In the genomic region with DNA sequence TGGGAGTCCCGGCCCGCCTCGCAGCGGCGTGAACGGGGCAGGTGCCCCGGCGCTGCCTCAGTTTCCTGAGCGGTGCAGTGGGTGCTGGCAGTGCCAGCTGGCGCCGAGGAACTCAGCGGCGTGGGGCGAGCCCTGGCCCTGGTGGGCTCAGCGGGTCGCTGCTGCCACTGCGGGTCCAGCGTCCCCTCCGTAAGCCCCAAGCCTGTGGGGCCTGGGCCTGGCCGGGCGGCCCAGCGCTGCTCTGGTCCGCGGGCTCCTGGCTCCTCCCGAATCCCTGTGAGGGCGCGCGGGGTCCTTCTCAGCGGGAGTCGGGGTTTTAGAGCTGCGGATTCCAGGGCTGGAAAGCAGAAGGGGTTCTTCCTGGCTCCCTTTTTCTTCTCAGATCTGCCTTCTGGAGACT, we compare ENCODE assay signal across 9 cellular contexts. TPM values are rescaled to one million over a fixed set of nuclear protein-coding genes. Genes with fewer than 3 reads are reported as not detected.
A peak's percentile ranks its signal among the peaks of the same experiment; 100 is the strongest.
DNase-seq lines count a peak whose midpoint lies in the region; ATAC-seq and TF ChIP-seq lines count a peak whose summit lies in the region.
"Not testable (repeated sequence)": the region's sequence is repeated elsewhere in the genome, so short reads cannot be mapped to it uniquely, and the experiment has no call there.
"Had no signal": no experiment of that assay in that cellular context is flagged by ENCODE, and none has a peak within 500 bp of the region (broad histone marks: within the 10 kb centered on the region; RNA-seq: fewer than 3 reads in every experiment).

No MANE protein-coding gene starts in this region.

- H3K4me3 ChIP-seq in CD8-positive, alpha-beta T cell (ENCODE audit: low read depth, low read length), result peak overlapping the region; percentile 95
- H3K4me3 ChIP-seq in HFF-Myc (replicated peaks; ENCODE audit: low read depth, low read length) (peak overlapping the region; percentile 55), brain microvascular endothelial cell (ENCODE audit: low read depth, low read length) (peak overlapping the region; percentile 71), fibroblast of pulmonary artery (replicated peaks; ENCODE audit: low read depth, low read length) (peak overlapping the region; percentile 63), right lobe of liver (peak overlapping the region; percentile 66 to 86 (median 81)), parathyroid adenoma (ENCODE audit: low read depth, low read length) (peak overlapping the region; percentile 67), tibial artery (peak overlapping the region; percentile 82 to 99)

- not testable (repeated sequence) for H3K9me3 Mint-ChIP-seq in CD8-positive, alpha-beta T cell

- not testable (repeated sequence) for ATAC-seq in CD8-positive, alpha-beta T cell; right lobe of liver

- H3K27ac Mint-ChIP-seq in CD8-positive, alpha-beta T cell, result not testable (repeated sequence)

- not testable (repeated sequence) for H3K9me3 ChIP-seq in CD8-positive, alpha-beta T cell (ENCODE audit: low read length); right lobe of liver; parathyroid adenoma (ENCODE audit: control insufficient read depth, low read length); tibial artery

- peak overlapping the region; percentile 59 for H2AFZ ChIP-seq in parathyroid adenoma

- WGBS in right lobe of liver (ENCODE audit: insufficient coverage, low coverage, low lambda C conversion rate, missing lambda C conversion rate), result no CpG with 5 or more reads among the region's 31 CpGs

- CTCF ChIA-PET in CD8-positive, alpha-beta T cell (lab: Charles Lee); RWPE1 (lab: Yijun Ruan, JAX): not testable (repeated sequence)

- TF ChIP-seq POLR2A in right lobe of liver (IDR thresholded peaks at IDR 0.05), result not testable (repeated sequence)

- not testable (repeated sequence) for H3K27me3 ChIP-seq in CD8-positive, alpha-beta T cell (ENCODE audit: insufficient read depth, low read length); brain microvascular endothelial cell (replicated peaks); right lobe of liver; parathyroid adenoma (ENCODE audit: control insufficient read depth, insufficient read depth, low read length); tibial artery

- peaks cover 15% of the 10 kb centered on the region for H3K4me1 ChIP-seq in CD8-positive, alpha-beta T cell (ENCODE audit: insufficient read depth, low read length)
- not testable (repeated sequence) for H3K4me1 ChIP-seq in right lobe of liver, parathyroid adenoma
- H3K4me1 ChIP-seq in tibial artery, result peaks cover 0 to 17% (median 8%) of the 10 kb centered on the region in 4 donors

- H3K4me2 ChIP-seq in parathyroid adenoma (ENCODE audit: low read length), result peak overlapping the region; percentile 90

- H3K27ac ChIP-seq in CD8-positive, alpha-beta T cell (ENCODE audit: low read depth, low read length), result not testable (repeated sequence)
- H3K27ac ChIP-seq in RWPE1 (peak overlapping the region; percentile 88), brain microvascular endothelial cell (peak overlapping the region; percentile 84), right lobe of liver (peak overlapping the region in 1 of 3 donors; percentile 80), parathyroid adenoma (peak overlapping the region; percentile 37), tibial artery (peak overlapping the region; percentile 82 to 92)

- DNase-seq in CD8-positive, alpha-beta T cell; HFF-Myc (ENCODE audit: extremely low read depth, low read depth); RWPE1 (ENCODE audit: low spot score); brain microvascular endothelial cell; fibroblast of pulmonary artery (ENCODE audit: low read depth); right lobe of liver; tibial artery: not testable (repeated sequence)

- H3K36me3 Mint-ChIP-seq in CD8-positive, alpha-beta T cell, result peaks cover 32% of the 10 kb centered on the region

- not testable (repeated sequence) for H3K27me3 Mint-ChIP-seq in CD8-positive, alpha-beta T cell (ENCODE audit: low read depth)

- in situ Hi-C loops in brain microvascular endothelial cell (cut with HindIII; ENCODE audit: low pct_ligation_motif_present, low sequenced_read_pairs), result not testable (repeated sequence)

- peaks cover 15% of the 10 kb centered on the region for H3K79me2 ChIP-seq in parathyroid adenoma

- intact Hi-C loops in CD8-positive, alpha-beta T cell (cut with DNase I, micrococcal nuclease); right lobe of liver (cut with DNase I); tibial artery (cut with DNase I; ENCODE audit: low total_unique reads): not testable (repeated sequence)

- POLR2A ChIA-PET in CD8-positive, alpha-beta T cell (lab: Charles Lee); RWPE1 (lab: Yijun Ruan, JAX; ENCODE audit: low non-redundant PET): not testable (repeated sequence)

- H3K9ac ChIP-seq in parathyroid adenoma, result not testable (repeated sequence)

- not testable (repeated sequence) for TF ChIP-seq CTCF in CD8-positive, alpha-beta T cell (IDR thresholded peaks at IDR 0.05); HFF-Myc (IDR thresholded peaks at IDR 0.05; ENCODE audit: low read depth, low read length, missing control alignments); RWPE1 (conservative IDR thresholded peaks at IDR 0.05; ENCODE audit: low read depth); brain microvascular endothelial cell (IDR thresholded peaks at IDR 0.05; ENCODE audit: low read depth, low read length, missing control alignments); fibroblast of pulmonary artery (IDR thresholded peaks at IDR 0.05; ENCODE audit: low read length, missing control alignments); right lobe of liver (IDR thresholded peaks at IDR 0.05); parathyroid adenoma (IDR thresholded peaks at IDR 0.05); tibial artery (IDR thresholded peaks at IDR 0.05)

- H3K4me1 Mint-ChIP-seq in CD8-positive, alpha-beta T cell (ENCODE audit: low read depth), result peaks cover 31% of the 10 kb centered on the region

- not testable (repeated sequence) for H3K36me3 ChIP-seq in CD8-positive, alpha-beta T cell (ENCODE audit: insufficient read depth, low read length); parathyroid adenoma (ENCODE audit: control insufficient read depth, insufficient read depth, low read length)
- H3K36me3 ChIP-seq in brain microvascular endothelial cell (replicated peaks), result peaks cover 12% of the 10 kb centered on the region
- H3K36me3 ChIP-seq in right lobe of liver, result peaks cover 2 to 18% (median 3%) of the 10 kb centered on the region in 4 donors
- H3K36me3 ChIP-seq in tibial artery, result peaks cover 0 to 27% (median 5%) of the 10 kb centered on the region in 3 donors

- not testable (repeated sequence) for H3K4me3 Mint-ChIP-seq in CD8-positive, alpha-beta T cell

RNA-seq across cellular contexts. Expression of a gene that starts 0.9 kb away (rescaled TPM):
- 1 to 10 TPM; 4.6 to 6.1 TPM for total RNA-seq in CD8-positive, alpha-beta T cell
- total RNA-seq in right lobe of liver, result 1 to 10 TPM; 2.0 to 7.2 (median 5.0) TPM

RNA-seq across cellular contexts. Expression of a gene that starts 35.1 kb away (rescaled TPM):
- under 1 TPM; 0.36 to 0.43 TPM for total RNA-seq in CD8-positive, alpha-beta T cell
- total RNA-seq in right lobe of liver, result under 1 TPM; 0.18 to 0.71 (median 0.45) TPM
- total RNA-seq: H4 had no signal
